ENCODE assay signal across 10 cellular contexts in genomic region chr3:36381311-36381956, GRCh38. TPM values are rescaled to one million over a fixed set of nuclear protein-coding genes. Genes with fewer than 3 reads are reported as not detected.
DNase-seq lines count a peak whose midpoint lies in the region; ATAC-seq, FAIRE-seq and TF ChIP-seq lines count a peak whose summit lies in the region.
"Had no signal": no experiment of that assay in that cellular context is flagged by ENCODE, and none has a peak within 500 bp of the region (broad histone marks: within the 10 kb centered on the region; RNA-seq: fewer than 3 reads in every experiment).

No MANE protein-coding gene starts in this region.

- peak overlapping the region in 1 of 3 experiments; percentile 38 for H3K27ac Mint-ChIP-seq in nephron
- H3K27ac Mint-ChIP-seq: activated CD4-positive, alpha-beta T cell treated with anti-CD3 and anti-CD28 coated beads for 36 hours had no signal

- H3K79me1 ChIP-seq in H1 (ENCODE audit: low read depth, low read length), result no peaks in the 10 kb centered on the region; the same call in 1 of the 2 replicates

- no peak overlapping the region for H4K5ac ChIP-seq in H1 (ENCODE audit: insufficient read length, low read depth, low read length)

- no peak overlapping the region; a peak in 1 of 7 replicates for H3K9ac ChIP-seq in H1 (replicated peaks in 1 of 4; ENCODE audit: extremely low read depth in 1 of 4, low read depth in 3 of 4, low read length in 3 of 4)

- TF ChIP-seq RAD21 in H1 (IDR thresholded peaks at IDR 0.05 in 1 of 2, conservative IDR thresholded peaks at IDR 0.05 in 1 of 2; ENCODE audit: low read depth in 2 of 2, low read length in 2 of 2), result no peak

- H3K4me2 ChIP-seq in H1 (ENCODE audit: insufficient read depth in 1 of 2, low read depth in 2 of 2, low read length in 2 of 2), result peak overlapping the region; percentile 86 to 91

- peak; percentile 13 for FAIRE-seq in H1 (lab: Jason Lieb, UNC)

- H2BK15ac ChIP-seq in H1 (ENCODE audit: low read length), result no peak overlapping the region

- H4K20me1 ChIP-seq in H1 (replicated peaks in 1 of 2; ENCODE audit: control insufficient read depth in 1 of 2, insufficient read depth in 2 of 2, low read length in 2 of 2), result no peaks in the 10 kb centered on the region

- H3K14ac ChIP-seq in H1 (ENCODE audit: insufficient read length), result no peak overlapping the region

- no peak overlapping the region for H2AK5ac ChIP-seq in H1 (ENCODE audit: low read depth, low read length)

- CTCF ChIA-PET in H1 (lab: Charles Lee; ENCODE audit: partially characterized antibody), result interaction anchor here (1.2 kb wide), 1 partner anchor 24 kb away, joined by 4 read pairs; no protein-coding TSS in a partner anchor

- no peak for TF ChIP-seq EP300 in H1 (IDR thresholded peaks at IDR 0.05; ENCODE audit: borderline replicate concordance in 1 of 2, low read depth in 2 of 2, low read length in 2 of 2)

- peak overlapping the region; percentile 79 to 88 (median 82); a peak in 7 of 8 replicates for H3K4me3 ChIP-seq in H1 (ENCODE audit: extremely low read depth in 1 of 4, insufficient read depth in 2 of 4, low read depth in 3 of 4, low read length in 4 of 4)

- DNase-seq in Ammon's horn (ENCODE audit: low spot score) (peak; percentile 17), HT1080 (ENCODE audit: low read depth) (peak; percentile 15), H1 (ENCODE audit: low read depth in 1 of 2, low spot score in 2 of 2) (no peak), NCI-H1930 (lab: John Stamatoyannopoulos, UW) (no peak)
- no peak for DNase-seq in stimulated activated CD4-positive, alpha-beta T cell treated with anti-CD3 and anti-CD28 coated beads, Interleukin-1b, Interleukin-23, amount 100 ng/mL, for 48 hours
- DNase-seq: right cardiac atrium had no signal

- POLR2A ChIA-PET in H1 (lab: Charles Lee; ENCODE audit: partially characterized antibody), result interaction anchor here (1.2 to 1.5 kb wide), 2 partner anchors 12 to 24 kb away, joined by 3 to 4 read pairs; no protein-coding TSS in a partner anchor

- TF ChIP-seq CTCF in H1 (IDR thresholded peaks at IDR 0.05; ENCODE audit: control extremely low read depth in 1 of 3, insufficient read depth in 1 of 3, low read depth in 1 of 3, low read length in 3 of 3) (no peak), nephron (IDR thresholded peaks at IDR 0.05; ENCODE audit: unreplicated experiment in 3 of 3) (no peak)

- H3K56ac ChIP-seq in H1 (replicated peaks; ENCODE audit: insufficient read length, low read depth, low read length), result no peak overlapping the region

- 36% methylated on average over 8 of the region's 8 CpGs; no CpG with 5 or more reads in 1 of the 2 experiments for WGBS in H1 (ENCODE audit: extremely low coverage in 1 of 2, insufficient coverage in 1 of 2, insufficient read length in 1 of 2, insufficient replicate concordance in 2 of 2, low coverage in 1 of 2, low lambda C conversion rate in 2 of 2, missing lambda C conversion rate in 1 of 2), 2 experiments

- TF ChIP-seq POLR2A in H1 (IDR thresholded peaks at IDR 0.05; ENCODE audit: control extremely low read depth in 1 of 2, low read depth in 2 of 2, low read length in 2 of 2), result no peak

- H3K4me3 Mint-ChIP-seq in nephron, result peak overlapping the region; percentile 85 to 90 (median 88)

- H3K36me3 ChIP-seq in H1 (ENCODE audit: control insufficient read depth in 2 of 4, insufficient read depth in 4 of 4, low read length in 3 of 4), result peaks cover 0 to 3% (median 0%) of the 10 kb centered on the region in 4 experiments; a peak in 2 of 8 replicates

- peaks cover 0 to 12% (median 7%) of the 10 kb centered on the region in 4 experiments; a peak in 6 of 7 replicates for H3K4me1 ChIP-seq in H1 (replicated peaks in 1 of 4; ENCODE audit: control insufficient read depth in 3 of 4, insufficient read depth in 4 of 4, low read length in 3 of 4)

- no peak overlapping the region for H2BK120ac ChIP-seq in H1 (replicated peaks; ENCODE audit: low read depth, low read length)

- no peak overlapping the region; the same call in 1 of the 2 replicates for H2BK12ac ChIP-seq in H1 (ENCODE audit: low read depth, low read length)

- peaks cover 16% of the 10 kb centered on the region for H3K4me1 Mint-ChIP-seq in nephron

- no peak overlapping the region for H3K4ac ChIP-seq in H1 (replicated peaks; ENCODE audit: insufficient read length, low read depth, low read length)

- H3K23ac ChIP-seq in H1 (ENCODE audit: insufficient read length), result no peak overlapping the region

- H3K36me3 Mint-ChIP-seq in nephron (ENCODE audit: low read depth), result no peaks in the 10 kb centered on the region

- H3K9me3 ChIP-seq in H1 (ENCODE audit: insufficient read depth in 2 of 2, low read depth in 1 of 2, low read length in 1 of 2), result no peaks in the 10 kb centered on the region

- H3K27me3 Mint-ChIP-seq in nephron (ENCODE audit: low read depth), result peaks cover 23% of the 10 kb centered on the region

- H3K27ac ChIP-seq in H1 (ENCODE audit: low read depth, low read length), result no peak overlapping the region

- H3K18ac ChIP-seq in H1 (ENCODE audit: extremely low read depth, low read length), result no peak overlapping the region; the same call in 1 of the 2 replicates

- H4K91ac ChIP-seq in H1 (replicated peaks; ENCODE audit: insufficient read length, low read length), result no peak overlapping the region

- H2AFZ ChIP-seq in H1 (ENCODE audit: low read length), result peak overlapping the region; percentile 77; the same call in 1 of the 2 replicates

- H2BK20ac ChIP-seq in H1 (ENCODE audit: low read length), result no peak overlapping the region

- no peak overlapping the region for H2BK5ac ChIP-seq in H1 (ENCODE audit: low read depth, low read length)

- no peak overlapping the region for H4K8ac ChIP-seq in H1 (ENCODE audit: extremely low read depth, insufficient read depth, low read length)

- no peak for ATAC-seq in GM21786 (IDR thresholded peaks at IDR 0.05; ENCODE audit: unreplicated experiment)
- no peak for ATAC-seq in GM21515 (IDR thresholded peaks at IDR 0.05; ENCODE audit: unreplicated experiment)
- ATAC-seq: activated CD4-positive, alpha-beta T cell treated with anti-CD3 and anti-CD28 coated beads for 36 hours had no signal

- H3K23me2 ChIP-seq in H1 (ENCODE audit: low read depth, low read length), result peaks cover 6% of the 10 kb centered on the region; the same call in 1 of the 2 replicates

- H3K9me3 Mint-ChIP-seq in nephron, result no peaks in the 10 kb centered on the region

- H3K27me3 ChIP-seq in H1 (replicated peaks in 1 of 4; ENCODE audit: control insufficient read depth in 3 of 4, extremely low read depth in 1 of 4, insufficient read depth in 3 of 4, low read length in 3 of 4), result peaks cover 0 to 17% (median 7%) of the 10 kb centered on the region in 4 experiments; a peak in 4 of 7 replicates

- H3K79me2 ChIP-seq in H1 (ENCODE audit: control insufficient read depth in 1 of 2, insufficient read depth in 2 of 2, low read length in 2 of 2), result peaks cover 0 to 16% of the 10 kb centered on the region in 2 experiments; a peak in 1 of 4 replicates

TF ChIP-seq in H1, 55 proteins besides CTCF, POLR2A, EP300 and RAD21:
- TF ChIP-seq TEAD4 (IDR thresholded peaks at IDR 0.05; ENCODE audit: low read depth, low read length) (peak; percentile 94), MAFK (IDR thresholded peaks at IDR 0.05; ENCODE audit: low read depth, low read length) (no peak)
TF ChIP-seq in H1: peak in this region for 1.

RNA-seq across cellular contexts. Expression of gene STAC, which starts 1.1 kb away (rescaled TPM):
- 23.3 and 28.3 TPM in 2 replicates for total RNA-seq in HT1080 (2014; rRNA removed; shearing (Covaris generic))
- polyA plus RNA-seq in HT1080 (2015; cell fraction: cytosol; rRNA removed), result 12.6 and 13.8 TPM in 2 replicates
- 7.4 and 14.3 TPM in 2 replicates for polyA plus RNA-seq in HT1080 (2015; cell fraction: nucleus; rRNA removed)
- 16.5 and 18.1 TPM in 2 replicates for total RNA-seq in H1 (2021; fragmentation: NEBNext Ultra II Directional; extraction: Animal tissue kit (Norgen Biotek cat#: 25700))
- 8.0 and 8.9 TPM in 2 replicates for polyA plus RNA-seq in H1 (2011; rRNA removed)
- polyA plus RNA-seq in H1 (2011; cell fraction: cytosol; rRNA removed), result 10.7 TPM
- polyA plus RNA-seq in H1 (2011; cell fraction: nucleus; rRNA removed), result 14.4 TPM
- 7.4 to 12.0 TPM (median 9.5 TPM) in 4 replicates for polyA plus RNA-seq in H1 (2012, experiment 1 of 2)
- polyA plus RNA-seq in H1 (2012, experiment 2 of 2), result 7.6 TPM
- polyA plus RNA-seq in H1 (2013, experiment 1 of 2), result 10.3 TPM
- polyA plus RNA-seq in H1 (2013, experiment 2 of 2), result 9.6 TPM
- 21.1 and 27.3 TPM in 2 replicates for polyA minus RNA-seq in H1 (2011; rRNA and poly(A)+ RNA removed)
- 13.4 TPM for polyA minus RNA-seq in H1 (2011; cell fraction: cytosol; rRNA and poly(A)+ RNA removed)
- polyA minus RNA-seq in H1 (2011; cell fraction: nucleus; rRNA and poly(A)+ RNA removed), result 30.7 TPM

Comparison
In these comparisons a context has a peak if more than half of its experiments do, and no peak if none do; other contexts are left out.
1. DNase-seq: peak in Ammon's horn (single experiment) and HT1080 (single experiment); none in H1 (0 of 2), stimulated activated CD4-positive, alpha-beta T cell treated with anti-CD3 and anti-CD28 coated beads, Interleukin-1b, Interleukin-23, amount 100 ng/mL, for 48 hours (single experiment) and NCI-H1930 (0 of 2).